In the genomic region with DNA sequence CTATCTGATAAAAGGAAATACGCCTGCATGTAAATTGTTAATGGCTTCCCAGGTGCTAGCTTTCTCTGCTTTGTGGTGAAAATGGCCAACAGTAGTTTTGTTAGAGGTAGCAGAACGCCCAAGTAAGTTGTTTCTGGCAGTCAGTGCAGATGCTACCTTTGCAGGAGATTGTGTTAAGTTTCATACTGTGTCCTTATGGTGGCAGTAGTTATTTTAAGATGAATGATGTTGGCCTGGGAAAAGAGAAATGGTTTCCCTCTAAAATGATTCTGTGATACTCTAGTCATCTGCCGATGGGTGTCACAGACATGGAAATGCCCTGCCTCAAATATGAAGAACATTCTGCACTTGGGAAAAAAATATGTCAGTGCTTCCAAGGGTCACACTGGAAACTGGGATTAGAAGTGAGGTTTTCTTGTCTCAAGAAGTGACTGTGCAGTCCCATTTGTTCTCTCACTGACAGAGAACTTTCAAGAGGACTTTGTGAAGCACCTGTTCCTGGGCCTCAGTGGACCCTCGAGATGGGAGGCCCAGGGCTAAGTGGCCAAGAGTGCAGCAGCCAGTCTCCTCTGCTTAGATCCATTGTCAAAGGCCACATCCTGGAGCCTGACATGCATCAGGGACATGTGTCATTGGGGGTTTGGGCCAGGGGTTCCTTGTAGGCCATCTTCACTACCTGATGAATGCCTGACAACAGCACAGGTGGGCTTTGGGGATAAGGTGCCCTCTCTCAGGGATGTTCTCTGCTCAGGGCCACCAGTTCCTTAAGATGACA, we compare ENCODE assay signal across 12 cellular contexts.
DNase-seq lines count a peak whose midpoint lies in the region; TF ChIP-seq lines count a peak whose summit lies in the region.
"Had no signal": no experiment of that assay in that cellular context is flagged by ENCODE, and none has a peak within 500 bp of the region (broad histone marks: within the 10 kb centered on the region; RNA-seq: fewer than 3 reads in every experiment).

No MANE protein-coding gene starts in this region.

- in situ Hi-C loops in G401 (cut with HindIII; ENCODE audit: low sequenced_read_pairs): no loop called here

- no peak for TF ChIP-seq CTCF in GM10266 (IDR thresholded peaks at IDR 0.05; ENCODE audit: control insufficient read depth, insufficient read depth, low read depth, missing control alignments)

- DNase-seq in NCI-H1694 treated with DMSO at 0.1 percent for 48 hours (lab: John Stamatoyannopoulos, UW) (peak; percentile 0), NCI-H1694 (lab: John Stamatoyannopoulos, UW) (no peak), M059J (ENCODE audit: low read depth) (peak; percentile 6), inferior parietal cortex (ENCODE audit: extremely low spot score) (peak; percentile 15), G401 (ENCODE audit: low spot score) (no peak), GOT3 (lab: John Stamatoyannopoulos, UW) (no peak), GM10266 (ENCODE audit: extremely low spot score) (no peak)
- DNase-seq: 8988T; C1 segment of cervical spinal cord; CD8-positive, alpha-beta T cell; COR-L47; DMS79 had no signal

Comparison
In these comparisons a context has a peak if more than half of its experiments do, and no peak if none do; other contexts are left out.
1. DNase-seq: peak in NCI-H1694 treated with DMSO at 0.1 percent for 48 hours (single experiment), M059J (single experiment) and inferior parietal cortex (single experiment); none in NCI-H1694 (single experiment), G401 (single experiment), GOT3 (single experiment) and GM10266 (single experiment).